In the genomic region with DNA sequence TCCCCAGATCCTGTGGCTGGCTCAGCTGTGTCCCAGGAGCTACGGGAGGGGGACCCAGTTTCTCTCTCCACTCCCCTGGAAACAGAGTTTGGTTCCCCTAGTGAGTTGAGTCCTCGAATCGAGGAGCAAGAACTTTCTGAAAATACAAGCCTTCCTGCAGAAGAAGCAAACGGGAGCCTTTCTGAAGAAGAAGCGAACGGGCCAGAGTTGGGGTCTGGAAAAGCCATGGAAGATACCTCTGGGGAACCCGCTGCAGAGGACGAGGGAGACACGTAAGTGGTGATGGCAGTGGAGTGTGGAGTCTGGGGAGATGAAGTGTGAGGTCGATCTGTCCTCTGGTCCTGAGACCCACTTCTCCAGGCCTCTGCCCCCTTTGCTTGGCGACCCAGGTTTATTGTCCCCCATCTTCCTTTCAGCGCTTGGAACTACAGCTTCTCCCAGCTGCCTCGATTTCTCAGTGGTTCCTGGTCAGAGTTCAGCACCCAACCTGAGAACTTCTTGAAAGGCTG, we compare ENCODE assay signal across 8 cellular contexts. TPM values are rescaled to one million over a fixed set of nuclear protein-coding genes. Genes with fewer than 3 reads are reported as not detected.
DNase-seq lines count a peak whose midpoint lies in the region; ATAC-seq and TF ChIP-seq lines count a peak whose summit lies in the region.

No MANE protein-coding gene starts in this region.

- in situ Hi-C loops in brain microvascular endothelial cell (cut with HindIII; ENCODE audit: low pct_ligation_motif_present, low sequenced_read_pairs) = no loop called here

- intact Hi-C loops in heart left ventricle (cut with DNase I) (loop anchor here in 9 of 10 donors (2.0 to 10.0 kb wide), 13 partner anchors 28 to 382 kb away; a partner anchor contains a TSS), cardiac septum (cut with DNase I) (loop anchor here (1.0 to 5.0 kb wide), 2 partner anchors 28 to 77 kb away; a partner anchor contains a TSS), uterus (cut with DNase I; ENCODE audit: low total_unique reads) (loop anchor here (5.0 kb wide), 1 partner anchor 62 kb away; a partner anchor contains a TSS)

- H3K9me3 ChIP-seq in heart left ventricle (no peaks in the 10 kb centered on the region), mesodermal cell (ENCODE audit: control insufficient read depth, low read length) (no peaks in the 10 kb centered on the region), uterus (no peaks in the 10 kb centered on the region)

- H3K4me1 ChIP-seq in heart left ventricle = peaks cover 0 to 36% (median 24%) of the 10 kb centered on the region in 12 donors
- H3K4me1 ChIP-seq in mesodermal cell (ENCODE audit: control insufficient read depth, insufficient read depth, low read length, poor library complexity, severe bottlenecking) = peaks cover 10% of the 10 kb centered on the region
- H3K4me1 ChIP-seq in uterus = peaks cover 6 to 16% of the 10 kb centered on the region in 2 donors

- no peak for TF ChIP-seq POLR2A in heart left ventricle (IDR thresholded peaks at IDR 0.05)
- TF ChIP-seq POLR2A in uterus (IDR thresholded peaks at IDR 0.05) = no peak

- no peak for ATAC-seq in heart left ventricle

- TF ChIP-seq CTCF in heart left ventricle (IDR thresholded peaks at IDR 0.05) = no peak
- TF ChIP-seq CTCF in brain microvascular endothelial cell (IDR thresholded peaks at IDR 0.05; ENCODE audit: low read depth, low read length, missing control alignments) = no peak
- no peak for TF ChIP-seq CTCF in uterus (IDR thresholded peaks at IDR 0.05)

- 11 to 17% (median 15%) methylated on average over 13 of the region's 13 CpGs for WGBS in heart left ventricle, 4 donors
- 10 to 22% methylated on average over 8 to 12 of the region's 13 CpGs for WGBS in mesodermal cell (ENCODE audit: insufficient coverage in 2 of 2), 2 experiments

- peaks cover 0 to 22% (median 2%) of the 10 kb centered on the region in 9 donors for H3K36me3 ChIP-seq in heart left ventricle
- H3K36me3 ChIP-seq in brain microvascular endothelial cell (replicated peaks) = peaks cover under 1% of the 10 kb centered on the region
- peaks cover 32% of the 10 kb centered on the region for H3K36me3 ChIP-seq in mesodermal cell (ENCODE audit: control insufficient read depth, insufficient read depth, low read length)
- H3K36me3 ChIP-seq in uterus = no peaks in the 10 kb centered on the region

- DNase-seq in heart left ventricle = no peak
- no peak for DNase-seq in cardiac septum (ENCODE audit: low spot score)
- DNase-seq in brain microvascular endothelial cell = no peak
- no peak for DNase-seq in uterus
- no peak for DNase-seq in midbrain (lab: John Stamatoyannopoulos, UW)
- no peak for DNase-seq in superior temporal gyrus (ENCODE audit: extremely low spot score)
- no peak for DNase-seq in NCI-H1436 (lab: John Stamatoyannopoulos, UW)

- H3K27ac ChIP-seq in heart left ventricle (peak overlapping the region in 10 of 12 donors; percentile 40 to 99 (median 90)), brain microvascular endothelial cell (peak overlapping the region; percentile 25), mesodermal cell (ENCODE audit: low read depth, low read length, severe bottlenecking) (peak overlapping the region; percentile 71), uterus (peak overlapping the region; percentile 77 to 98)

- H3K4me3 ChIP-seq in heart left ventricle (peak overlapping the region; percentile 1 to 97 (median 84)), brain microvascular endothelial cell (ENCODE audit: low read depth, low read length) (peak overlapping the region; percentile 87), mesodermal cell (ENCODE audit: extremely low read depth, insufficient read depth, low read length, poor library complexity, severe bottlenecking) (peak overlapping the region; percentile 99), uterus (peak overlapping the region; percentile 52 to 85)

- H3K27me3 ChIP-seq in heart left ventricle (no peaks in the 10 kb centered on the region), brain microvascular endothelial cell (replicated peaks) (no peaks in the 10 kb centered on the region), uterus (no peaks in the 10 kb centered on the region)

RNA-seq across cellular contexts. Expression of a gene that starts 0.6 kb away (rescaled TPM):
- 1 to 10 TPM; 3.7 to 9.8 (median 4.8) TPM for total RNA-seq in heart left ventricle
- polyA plus RNA-seq in heart left ventricle = 10 to 100 TPM in 1 of 2 donors, 1 to 10 TPM in 1; 5.4 to 12.0 TPM
- total RNA-seq in cardiac septum = 3.2 TPM
- 19.2 TPM for polyA plus RNA-seq in mesodermal cell (2013, experiment 1 of 2)
- 18.2 TPM for polyA plus RNA-seq in mesodermal cell (2013, experiment 2 of 2)
- 1 to 10 TPM; 1.0 to 8.8 (median 6.2) TPM for total RNA-seq in uterus

RNA-seq across cellular contexts. Expression of a gene that starts 1.6 kb away (rescaled TPM):
- total RNA-seq in heart left ventricle (10 to 100 TPM; 10.0 to 44.6 (median 12.8) TPM), cardiac septum (17.5 TPM), uterus (10 to 100 TPM in 3 of 4 donors, 1 to 10 TPM in 1; 5.9 to 58.3 (median 30.7) TPM)
- 1 to 10 TPM; 6.8 to 9.0 TPM for polyA plus RNA-seq in heart left ventricle
- polyA plus RNA-seq in mesodermal cell (2013, experiment 1 of 2) = 85.8 TPM
- polyA plus RNA-seq in mesodermal cell (2013, experiment 2 of 2) = 71.2 TPM

RNA-seq across cellular contexts. Expression of a gene that starts 16.1 kb away (rescaled TPM):
- total RNA-seq in heart left ventricle (1 to 10 TPM in 1 of 9 donors, under 1 TPM in 8; 0.10 to 4.6 (median 0.36) TPM), cardiac septum (0.78 TPM), uterus (10 to 100 TPM in 2 of 4 donors, under 1 TPM in 2; 0.26 to 13.1 (median 5.6) TPM)
- polyA plus RNA-seq in heart left ventricle = under 1 TPM; 0.15 to 0.43 TPM
- polyA plus RNA-seq in mesodermal cell (2013, experiment 1 of 2) = 38.0 TPM
- 38.0 TPM for polyA plus RNA-seq in mesodermal cell (2013, experiment 2 of 2)

RNA-seq across cellular contexts. Expression of a gene that starts 28.7 kb away (rescaled TPM):
- total RNA-seq in heart left ventricle (under 1 TPM in 5 of 9 donors, not detected in 4; 0.02 to 0.56 (median 0.05) TPM), cardiac septum (0.16 TPM), uterus (1 to 10 TPM in 1 of 4 donors, under 1 TPM in 3; under 0.01 to 1.4 (median 0.48) TPM)
- under 1 TPM; 0.04 TPM for polyA plus RNA-seq in heart left ventricle
- polyA plus RNA-seq in mesodermal cell (2013, experiment 1 of 2) = 1.9 TPM
- polyA plus RNA-seq in mesodermal cell (2013, experiment 2 of 2) = 3.4 TPM

RNA-seq across cellular contexts. Expression of a gene that starts 38.1 kb away (rescaled TPM):
- total RNA-seq in heart left ventricle (1 to 10 TPM; 1.3 to 6.6 (median 2.9) TPM), cardiac septum (2.7 TPM), uterus (10 to 100 TPM in 1 of 4 donors, 1 to 10 TPM in 3; 3.2 to 20.7 (median 8.0) TPM)
- polyA plus RNA-seq in heart left ventricle = 1 to 10 TPM in 1 of 2 donors, under 1 TPM in 1; 0.60 to 2.6 TPM
- 27.8 TPM for polyA plus RNA-seq in mesodermal cell (2013, experiment 1 of 2)
- polyA plus RNA-seq in mesodermal cell (2013, experiment 2 of 2) = 22.7 TPM

Comparison
In these comparisons a context has a peak if more than half of its experiments do, and no peak if none do; other contexts are left out.
1. H3K27ac ChIP-seq: peak in every context shown above with its lines; median percentile 90 in heart left ventricle; 88 in uterus; 71 in mesodermal cell; 25 in brain microvascular endothelial cell.